Comparison of ENCODE assay signal across 8 cellular contexts in genomic region chr9:41033877-41034276, GRCh38.
DNase-seq lines count a peak whose midpoint lies in the region; ATAC-seq and TF ChIP-seq lines count a peak whose summit lies in the region.
"Not testable (repeated sequence)": the region's sequence is repeated elsewhere in the genome, so short reads cannot be mapped to it uniquely, and the experiment has no call there.

No MANE protein-coding gene starts in this region.

- ATAC-seq in SK-N-SH treated with all-trans-retinoic acid at 6 μM for 48 hours = peak; percentile 76

- H3K79me1 ChIP-seq in mesenchymal stem cell (replicated peaks; ENCODE audit: low read length, poor library complexity, severe bottlenecking); trophoblast cell (ENCODE audit: low read length): not testable (repeated sequence)

- H4K91ac ChIP-seq in mesenchymal stem cell (ENCODE audit: low read length); trophoblast cell (ENCODE audit: low read depth, low read length): not testable (repeated sequence)

- not testable (repeated sequence) for H4K20me1 ChIP-seq in mammary epithelial cell (ENCODE audit: insufficient read depth, low read length)

- TF ChIP-seq POLR2A in tibial nerve (IDR thresholded peaks at IDR 0.05) = not testable (repeated sequence)

- DNase-seq in EH (ENCODE audit: low read depth) (peak; percentile 56), HFFc6 (peak; percentile 41), mammary epithelial cell (peak; percentile 32), fibroblast of villous mesenchyme (ENCODE audit: low read depth) (peak; percentile 49), mesenchymal stem cell (peak; percentile 21), trophoblast cell (peak; percentile 50 to 90)
- not testable (repeated sequence) for DNase-seq in tibial nerve (ENCODE audit: low spot score in 2 of 2)

- H2BK15ac ChIP-seq in mesenchymal stem cell (ENCODE audit: low read depth, poor library complexity, severe bottlenecking) = not testable (repeated sequence)

- H3K79me2 ChIP-seq in mammary epithelial cell (ENCODE audit: insufficient read depth, low read length); trophoblast cell (ENCODE audit: control insufficient read depth, insufficient read depth, low read length, poor library complexity): not testable (repeated sequence)

- H3K9ac ChIP-seq in mammary epithelial cell (ENCODE audit: insufficient read depth, low read length); mesenchymal stem cell (ENCODE audit: low read length); trophoblast cell (ENCODE audit: low read length): not testable (repeated sequence)

- H3K27ac Mint-ChIP-seq in HFFc6 = not testable (repeated sequence)

- intact Hi-C loops in mammary epithelial cell (cut with micrococcal nuclease) = not testable (repeated sequence)

- not testable (repeated sequence) for H3K27me3 Mint-ChIP-seq in HFFc6 (ENCODE audit: insufficient read depth)

- not testable (repeated sequence) for H3K14ac ChIP-seq in mesenchymal stem cell (ENCODE audit: low read length in 2 of 2); trophoblast cell (ENCODE audit: low read length)

- not testable (repeated sequence) for H3K27ac ChIP-seq in mammary epithelial cell (ENCODE audit: insufficient read depth, low read depth, low read length); mesenchymal stem cell (ENCODE audit: low read length, poor library complexity, severe bottlenecking); trophoblast cell (ENCODE audit: low read depth, low read length)
- H3K27ac ChIP-seq in tibial nerve = peak overlapping the region in 3 of 4 donors; percentile 45 to 76 (median 58)

- 70% methylated on average over 4 of the region's 4 CpGs for WGBS in mammary epithelial cell (ENCODE audit: low coverage, missing lambda C conversion rate)
- 59% methylated on average over 3 of the region's 4 CpGs for WGBS in mesenchymal stem cell
- WGBS in trophoblast cell (ENCODE audit: extremely low coverage, insufficient coverage, insufficient read length) = no CpG with 5 or more reads among the region's 4 CpGs
- 75 to 78% methylated on average over 4 of the region's 4 CpGs for WGBS in tibial nerve, 2 donors

- in situ Hi-C loops in mammary epithelial cell (cut with MboI; ENCODE audit: low sequenced_read_pairs in 2 of 2) = not testable (repeated sequence)

- H3K4me1 Mint-ChIP-seq in HFFc6 (ENCODE audit: low read depth) = not testable (repeated sequence)

- H3K36me3 ChIP-seq in mammary epithelial cell (ENCODE audit: insufficient read depth, low read length); mesenchymal stem cell (ENCODE audit: control insufficient read depth in 1 of 2, insufficient read depth in 2 of 2, low read depth in 1 of 2, low read length in 2 of 2); trophoblast cell (ENCODE audit: control insufficient read depth in 1 of 2, insufficient read depth in 2 of 2, low read length in 2 of 2): not testable (repeated sequence)
- H3K36me3 ChIP-seq in tibial nerve = peaks cover 0 to 17% (median 0%) of the 10 kb centered on the region in 3 donors

- not testable (repeated sequence) for H3K27me3 ChIP-seq in mammary epithelial cell (ENCODE audit: insufficient read depth, low read length); mesenchymal stem cell (ENCODE audit: control insufficient read depth in 1 of 2, insufficient read depth in 1 of 2, low read length in 2 of 2); trophoblast cell (ENCODE audit: insufficient read depth, low read length); tibial nerve

- not testable (repeated sequence) for TF ChIP-seq CTCF in HFFc6 (IDR thresholded peaks at IDR 0.05); mammary epithelial cell (conservative IDR thresholded peaks at IDR 0.05 in 1 of 2, IDR thresholded peaks at IDR 0.05 in 1 of 2; ENCODE audit: extremely low read depth in 1 of 2, insufficient read depth in 1 of 2, low read depth in 1 of 2, low read length in 2 of 2); fibroblast of villous mesenchyme (IDR thresholded peaks at IDR 0.05; ENCODE audit: insufficient read depth, low read depth, low read length); tibial nerve (IDR thresholded peaks at IDR 0.05)

- not testable (repeated sequence) for H3K23ac ChIP-seq in mesenchymal stem cell (ENCODE audit: low read length in 2 of 2); trophoblast cell (ENCODE audit: low read length)

- TF ChIP-seq EP300 in tibial nerve (IDR thresholded peaks at IDR 0.05) = not testable (repeated sequence)

- not testable (repeated sequence) for H3K4me1 ChIP-seq in mammary epithelial cell (ENCODE audit: insufficient read depth, low read length); mesenchymal stem cell (ENCODE audit: control insufficient read depth, insufficient read depth, low read depth, low read length); trophoblast cell (ENCODE audit: control insufficient read depth in 1 of 2, insufficient read depth in 2 of 2, low read length in 2 of 2); tibial nerve

- not testable (repeated sequence) for H3K9me3 ChIP-seq in mammary epithelial cell (replicated peaks; ENCODE audit: insufficient read depth, low read length); mesenchymal stem cell (ENCODE audit: control insufficient read depth, low read length); trophoblast cell (ENCODE audit: insufficient read depth, low read depth, low read length); tibial nerve

- H2AK5ac ChIP-seq in mesenchymal stem cell (ENCODE audit: low read length, severe bottlenecking); trophoblast cell (ENCODE audit: low read length): not testable (repeated sequence)

- H2BK12ac ChIP-seq in mesenchymal stem cell (ENCODE audit: low read length in 2 of 2); trophoblast cell (ENCODE audit: low read length): not testable (repeated sequence)

- H4K12ac ChIP-seq in trophoblast cell (ENCODE audit: low read depth, low read length) = not testable (repeated sequence)

- CTCF ChIA-PET in mammary epithelial cell (lab: Charles Lee; ENCODE audit: low non-redundant PET) = not testable (repeated sequence)

- not testable (repeated sequence) for H3K4me2 ChIP-seq in mammary epithelial cell (ENCODE audit: insufficient read depth, low read depth, low read length); mesenchymal stem cell (ENCODE audit: low read length, poor library complexity, severe bottlenecking); trophoblast cell (ENCODE audit: low read length)

- not testable (repeated sequence) for H3K36me3 Mint-ChIP-seq in HFFc6 (ENCODE audit: low read depth)

- H4K8ac ChIP-seq in mesenchymal stem cell (ENCODE audit: low read length); trophoblast cell (ENCODE audit: low read depth, low read length): not testable (repeated sequence)

- not testable (repeated sequence) for H2BK120ac ChIP-seq in mesenchymal stem cell (ENCODE audit: low read depth, low read length); trophoblast cell (ENCODE audit: insufficient read depth, low read length, poor library complexity)

- H3K4me3 ChIP-seq in mammary epithelial cell (replicated peaks in 1 of 3; ENCODE audit: insufficient read depth in 1 of 3, low read depth in 2 of 3, low read length in 3 of 3); fibroblast of villous mesenchyme (ENCODE audit: low read depth, low read length); mesenchymal stem cell (ENCODE audit: insufficient read depth in 1 of 2, low read depth in 1 of 2, low read length in 2 of 2); trophoblast cell (ENCODE audit: low read depth, low read length); tibial nerve: not testable (repeated sequence)

- H3K4me3 Mint-ChIP-seq in HFFc6 = not testable (repeated sequence)

- H3K4ac ChIP-seq in mesenchymal stem cell (ENCODE audit: low read depth in 1 of 2, low read length in 2 of 2); trophoblast cell (ENCODE audit: low read depth, low read length): not testable (repeated sequence)

- BruUV-seq in mammary epithelial cell (replicated peaks; lab: Mats Ljungman, UMichigan) = not testable (repeated sequence)

- H2AFZ ChIP-seq in mammary epithelial cell (ENCODE audit: low read depth, low read length); mesenchymal stem cell (ENCODE audit: low read depth, low read length); trophoblast cell (ENCODE audit: insufficient read depth, low read length, poor library complexity): not testable (repeated sequence)

- not testable (repeated sequence) for H3K18ac ChIP-seq in mesenchymal stem cell (ENCODE audit: low read depth in 1 of 2, low read length in 2 of 2); trophoblast cell (ENCODE audit: low read length)

- dilution Hi-C loops in mammary epithelial cell (cut with HindIII; ENCODE audit: low sequenced_read_pairs) = not testable (repeated sequence)

- not testable (repeated sequence) for H2BK5ac ChIP-seq in mesenchymal stem cell (ENCODE audit: low read depth, low read length, poor library complexity, severe bottlenecking); trophoblast cell (ENCODE audit: low read depth, low read length, poor library complexity)

- H3K9me3 Mint-ChIP-seq in HFFc6 = not testable (repeated sequence)

TF ChIP-seq in SK-N-SH treated with all-trans-retinoic acid at 6 μM for 48 hours, 23 proteins besides CTCF, POLR2A, EP300 and RAD21:
- TF ChIP-seq ISL1 (CRISPR knock-in tag; IDR thresholded peaks at IDR 0.05) = 0 out of 2 replicates have a peak, but pooled peaks have one; percentile 28
